In genomic region chr19:45919678-45920077, GRCh38 we compare ENCODE assay signal across 1 cellular context.
TF ChIP-seq lines count a peak whose summit lies in the region.

No MANE protein-coding gene starts in this region.

TF ChIP-seq in K562, 482 proteins besides CTCF, POLR2A, EP300 and RAD21:
- TF ChIP-seq NFIC (IDR thresholded peaks at IDR 0.05), result no peak
- TF ChIP-seq MTA2 (IDR thresholded peaks at IDR 0.05; ENCODE audit: low read depth), result no peak
- no peak for TF ChIP-seq NR2C1 (IDR thresholded peaks at IDR 0.05)
- no peak for TF ChIP-seq NR2C1 (tag; IDR thresholded peaks at IDR 0.05)
- TF ChIP-seq KDM5B (IDR thresholded peaks at IDR 0.05; ENCODE audit: insufficient replicate concordance, low read depth, low read length), result no peak
- no peak for TF ChIP-seq ZNF217 (CRISPR knock-in tag; IDR thresholded peaks at IDR 0.05)
- no peak for TF ChIP-seq TCF3 (CRISPR knock-in tag; IDR thresholded peaks at IDR 0.05)
- TF ChIP-seq HNRNPUL1 (IDR thresholded peaks at IDR 0.05; ENCODE audit: low read length), result no peak
- no peak for TF ChIP-seq PURB (CRISPR knock-in tag; IDR thresholded peaks at IDR 0.05; ENCODE audit: low read depth)
- TF ChIP-seq U2AF2 (optimal IDR thresholded peaks at IDR 0.05; ENCODE audit: low read depth, low read length), result no peak
- TF ChIP-seq ARNT (IDR thresholded peaks at IDR 0.05), result no peak
- no peak for TF ChIP-seq DLX4 (CRISPR knock-in tag; IDR thresholded peaks at IDR 0.05)
- no peak for TF ChIP-seq SMAD2 (IDR thresholded peaks at IDR 0.05; ENCODE audit: low read depth, low read length)
- no peak for TF ChIP-seq TGIF2 (CRISPR knock-in tag; IDR thresholded peaks at IDR 0.05)
- no peak for TF ChIP-seq ZEB2 (IDR thresholded peaks at IDR 0.05)
- TF ChIP-seq CSDE1 (IDR thresholded peaks at IDR 0.05), result no peak
- TF ChIP-seq AFF1 (IDR thresholded peaks at IDR 0.05; ENCODE audit: low read depth in 1 of 2, partially characterized antibody in 2 of 2), result no peak
- no peak for TF ChIP-seq CBFA2T3 (IDR thresholded peaks at IDR 0.05)
- no peak for TF ChIP-seq KLF1 (tag; IDR thresholded peaks at IDR 0.05)
- TF ChIP-seq POLR2H (tag; IDR thresholded peaks at IDR 0.05; ENCODE audit: low read depth), result no peak
